8 cellular contexts compared by ENCODE assay signal in the genomic region with DNA sequence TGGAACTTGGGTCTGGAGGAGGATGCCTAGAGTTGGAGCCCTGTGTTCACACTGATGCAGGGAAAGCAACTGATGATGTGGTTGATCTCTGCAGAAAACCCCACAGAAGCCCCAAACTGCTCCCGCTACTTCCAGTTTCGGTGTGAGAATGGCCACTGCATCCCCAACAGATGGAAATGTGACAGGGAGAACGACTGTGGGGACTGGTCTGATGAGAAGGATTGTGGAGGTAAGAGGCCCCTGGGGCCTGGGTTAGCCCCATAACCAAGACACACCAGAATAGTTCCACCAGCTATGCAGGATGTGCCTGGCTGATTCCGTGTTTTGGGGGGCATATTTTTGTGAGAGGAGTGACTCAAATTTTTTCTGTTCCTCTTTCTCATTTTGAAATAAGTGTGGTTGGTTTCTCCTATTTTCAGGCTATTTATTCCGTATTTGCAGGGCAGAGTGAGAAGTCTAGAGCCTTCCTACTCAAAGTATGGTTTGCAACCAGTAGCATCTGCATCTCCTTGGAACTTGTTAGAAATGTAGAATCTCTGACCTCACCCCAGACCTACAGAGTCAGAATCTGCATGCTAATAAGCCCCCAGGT.
DNase-seq lines count a peak whose midpoint lies in the region; ATAC-seq and TF ChIP-seq lines count a peak whose summit lies in the region.

No MANE protein-coding gene starts in this region.

- H3K4me3 ChIP-seq in GM06990 (replicated peaks; ENCODE audit: low read depth, low read length): no peak overlapping the region
- no peak overlapping the region for H3K4me3 ChIP-seq in body of pancreas
- H3K4me3 ChIP-seq in vagina: no peak overlapping the region

- H3K4me1 ChIP-seq in body of pancreas (no peaks in the 10 kb centered on the region), vagina (peaks cover under 1% of the 10 kb centered on the region)

- WGBS in body of pancreas, 2 donors: 49 to 69% methylated on average over 5 of the region's 5 CpGs

- H3K27ac Mint-ChIP-seq in activated naive CD8-positive, alpha-beta T cell treated with anti-CD3 and anti-CD28 coated beads, Interleukin-2, amount 10 ng/mL, durations not matched to agents 7 days and 5 days: peak overlapping the region; percentile 20

- H3K4me1 Mint-ChIP-seq in activated naive CD8-positive, alpha-beta T cell treated with anti-CD3 and anti-CD28 coated beads, Interleukin-2, amount 10 ng/mL, durations not matched to agents 7 days and 5 days: peaks cover 18% of the 10 kb centered on the region

- POLR2A ChIA-PET in activated naive CD8-positive, alpha-beta T cell treated with anti-CD3 and anti-CD28 coated beads, Interleukin-2, amount 10 ng/mL, durations not matched to agents 7 days and 5 days (lab: Charles Lee): no interaction called here

- intact Hi-C loops in body of pancreas (cut with DNase I) (loop anchor here (5.0 kb wide), 1 partner anchor 338 kb away; no protein-coding TSS in a partner anchor), vagina (cut with DNase I) (loop anchor here (5.0 to 10.0 kb wide), 2 partner anchors 268 to 345 kb away; no protein-coding TSS in a partner anchor)

- peaks cover 20% of the 10 kb centered on the region for H3K36me3 ChIP-seq in GM06990 (ENCODE audit: control insufficient read depth, insufficient read depth, low read length)
- no peaks in the 10 kb centered on the region for H3K36me3 ChIP-seq in body of pancreas (replicated peaks in 1 of 2; ENCODE audit: insufficient read depth in 1 of 2, low read depth in 2 of 2)
- H3K36me3 ChIP-seq in vagina: peaks cover 0 to 30% of the 10 kb centered on the region in 2 donors

- no peaks in the 10 kb centered on the region for H3K9me3 Mint-ChIP-seq in activated naive CD8-positive, alpha-beta T cell treated with anti-CD3 and anti-CD28 coated beads, Interleukin-2, amount 10 ng/mL, durations not matched to agents 7 days and 5 days

- H3K4me3 Mint-ChIP-seq in activated naive CD8-positive, alpha-beta T cell treated with anti-CD3 and anti-CD28 coated beads, Interleukin-2, amount 10 ng/mL, durations not matched to agents 7 days and 5 days: no peak overlapping the region

- DNase-seq in GM06990 (ENCODE audit: extremely low read depth, insufficient read length): peak; percentile 81
- no peak for DNase-seq in activated naive CD8-positive, alpha-beta T cell treated with anti-CD3 and anti-CD28 coated beads, Interleukin-2, amount 10 ng/mL, durations not matched to agents 7 days and 5 days
- DNase-seq in body of pancreas: no peak
- DNase-seq in dedifferentiated amniotic fluid mesenchymal stem cell (ENCODE audit: extremely low spot score): no peak
- DNase-seq in NCI-H146 treated with DMSO at 0.1 percent for 48 hours (lab: John Stamatoyannopoulos, UW; ENCODE audit: unreplicated experiment): no peak
- DNase-seq in vagina (ENCODE audit: extremely low spot score in 2 of 2): no peak

- H3K27ac ChIP-seq in body of pancreas (peak overlapping the region in 1 of 4 donors; percentile 30), vagina (no peak overlapping the region)

- no peaks in the 10 kb centered on the region for H3K9me3 ChIP-seq in body of pancreas
- H3K9me3 ChIP-seq in vagina: no peaks in the 10 kb centered on the region

- H3K36me3 Mint-ChIP-seq in activated naive CD8-positive, alpha-beta T cell treated with anti-CD3 and anti-CD28 coated beads, Interleukin-2, amount 10 ng/mL, durations not matched to agents 7 days and 5 days: peaks cover 25% of the 10 kb centered on the region

- TF ChIP-seq CTCF in GM06990 (IDR thresholded peaks at IDR 0.05; ENCODE audit: insufficient read depth, low read length, poor library complexity, severe bottlenecking): no peak
- no peak for TF ChIP-seq CTCF in body of pancreas (IDR thresholded peaks at IDR 0.05)
- TF ChIP-seq CTCF in vagina (IDR thresholded peaks at IDR 0.05): no peak

- no peaks in the 10 kb centered on the region for H3K27me3 Mint-ChIP-seq in activated naive CD8-positive, alpha-beta T cell treated with anti-CD3 and anti-CD28 coated beads, Interleukin-2, amount 10 ng/mL, durations not matched to agents 7 days and 5 days

- no peak for TF ChIP-seq POLR2A in body of pancreas (IDR thresholded peaks at IDR 0.05)
- no peak for TF ChIP-seq POLR2A in vagina (IDR thresholded peaks at IDR 0.05)

- H3K27me3 ChIP-seq in GM06990 (replicated peaks; ENCODE audit: control insufficient read depth, insufficient read depth, low read length) (no peaks in the 10 kb centered on the region), body of pancreas (no peaks in the 10 kb centered on the region), vagina (no peaks in the 10 kb centered on the region)

- ATAC-seq in GM19455 (IDR thresholded peaks at IDR 0.05; ENCODE audit: unreplicated experiment) (peak; percentile 76), HG03378 (IDR thresholded peaks at IDR 0.05; ENCODE audit: unreplicated experiment) (peak; percentile 74), body of pancreas (no peak)
- no peak for ATAC-seq in activated naive CD8-positive, alpha-beta T cell treated with anti-CD3 and anti-CD28 coated beads, Interleukin-2, amount 10 ng/mL, durations not matched to agents 7 days and 5 days (ENCODE audit: low read depth)

Comparison
In these comparisons a context has a peak if more than half of its experiments do, and no peak if none do; other contexts are left out.
1. ATAC-seq: peak in GM19455 (single experiment) and HG03378 (single experiment); none in activated naive CD8-positive, alpha-beta T cell treated with anti-CD3 and anti-CD28 coated beads, Interleukin-2, amount 10 ng/mL, durations not matched to agents 7 days and 5 days (single experiment) and body of pancreas (single experiment).